15 cellular contexts compared by ENCODE assay signal in genomic region chr1:160621633-160622413, GRCh38. TPM values are rescaled to one million over a fixed set of nuclear protein-coding genes. Genes with fewer than 3 reads are reported as not detected.
DNase-seq lines count a peak whose midpoint lies in the region; ATAC-seq and TF ChIP-seq lines count a peak whose summit lies in the region.
"Had no signal": no experiment of that assay in that cellular context is flagged by ENCODE, and none has a peak within 500 bp of the region (broad histone marks: within the 10 kb centered on the region; RNA-seq: fewer than 3 reads in every experiment).

No MANE protein-coding gene starts in this region.

- H3K4ac ChIP-seq in mesendoderm (ENCODE audit: low read depth, low read length): no peak overlapping the region

- H3K36me3 Mint-ChIP-seq in Caco-2 (ENCODE audit: insufficient read depth, unreplicated experiment) (no peaks in the 10 kb centered on the region), activated B cell treated with CpG ODN at 0.5 μM for 24 hours (ENCODE audit: low read depth) (peaks cover 83% of the 10 kb centered on the region)

- peak; percentile 33 for TF ChIP-seq POLR2A in GM19193 (IDR thresholded peaks at IDR 0.05; ENCODE audit: extremely low read depth, insufficient read depth, insufficient read length)

- H3K27ac ChIP-seq in mesendoderm (ENCODE audit: low read depth, low read length): no peak overlapping the region
- H3K27ac ChIP-seq: cardiac muscle cell, left ventricle myocardium inferior, right lobe of liver, suprapubic skin had no signal

- H2BK5ac ChIP-seq in mesendoderm (ENCODE audit: low read length): peak overlapping the region; percentile 14

- H3K27ac Mint-ChIP-seq in Caco-2 (ENCODE audit: unreplicated experiment) (peak overlapping the region; percentile 45), activated B cell treated with CpG ODN at 0.5 μM for 24 hours (peak overlapping the region; percentile 87)

- H3K79me1 ChIP-seq in mesendoderm (ENCODE audit: low read length): no peaks in the 10 kb centered on the region

- DNase-seq in Caco-2: no peak
- no peak for DNase-seq in activated B cell treated with CpG ODN at 0.5 μM for 24 hours
- DNase-seq in mesendoderm: no peak
- no peak for DNase-seq in NOMO-1 treated with DMSO at 0.1 percent for 48 hours (lab: John Stamatoyannopoulos, UW; ENCODE audit: unreplicated experiment)
- DNase-seq: COR-L47, hippocampal formation, left ventricle myocardium inferior, Peyer's patch, right lobe of liver had no signal

- H3K56ac ChIP-seq in mesendoderm (ENCODE audit: low read length): peak overlapping the region; percentile 57

- CTCF ChIA-PET in Caco-2 (lab: Charles Lee) (interaction anchor here (0.6 kb wide), 1 partner anchor 54 kb away, joined by 4 read pairs; no protein-coding TSS in a partner anchor), activated B cell treated with CpG ODN at 0.5 μM for 24 hours (lab: Charles Lee) (interaction anchor here (0.8 to 6.8 kb wide), 4 partner anchors 14 to 193 kb away, joined by 3 to 60 read pairs (median 4); no protein-coding TSS in a partner anchor)

- H3K4me1 ChIP-seq in Caco-2 (no peaks in the 10 kb centered on the region), mesendoderm (ENCODE audit: control insufficient read depth, low read depth, low read length) (no peaks in the 10 kb centered on the region)
- H3K4me1 ChIP-seq: right lobe of liver, suprapubic skin had no signal

- H3K79me2 ChIP-seq in mesendoderm (ENCODE audit: control insufficient read depth, insufficient read depth, low read length): no peaks in the 10 kb centered on the region

- H3K27me3 ChIP-seq in Caco-2 (replicated peaks; ENCODE audit: control insufficient read depth, insufficient read depth, low read length): no peaks in the 10 kb centered on the region
- no peaks in the 10 kb centered on the region for H3K27me3 ChIP-seq in mesendoderm (ENCODE audit: insufficient read depth, low read length, poor library complexity)
- H3K27me3 ChIP-seq: cardiac muscle cell, Peyer's patch, right lobe of liver, suprapubic skin had no signal

- no peak overlapping the region for H3K23ac ChIP-seq in mesendoderm (ENCODE audit: low read length)

- TF ChIP-seq CTCF in Caco-2 (IDR thresholded peaks at IDR 0.05; ENCODE audit: insufficient read depth in 1 of 2, low read depth in 1 of 2, low read length in 1 of 2, severe bottlenecking in 1 of 2, unreplicated experiment in 1 of 2): no peak
- no peak for TF ChIP-seq CTCF in activated B cell treated with CpG ODN at 0.5 μM for 24 hours (IDR thresholded peaks at IDR 0.05)

- peak overlapping the region; percentile 5 for H2AK5ac ChIP-seq in mesendoderm (ENCODE audit: low read length)

- H3K9me3 Mint-ChIP-seq in Caco-2 (ENCODE audit: unreplicated experiment) (peaks cover 14% of the 10 kb centered on the region), activated B cell treated with CpG ODN at 0.5 μM for 24 hours (peaks cover 5% of the 10 kb centered on the region)

- POLR2A ChIA-PET in Caco-2 (lab: Charles Lee) (no interaction called here), activated B cell treated with CpG ODN at 0.5 μM for 24 hours (lab: Charles Lee) (interaction anchor here (0.7 to 10.1 kb wide), 7 partner anchors 24 to 154 kb away, joined by 3 to 60 read pairs (median 9); partner anchors contain the start of gene SLAMF1)

- H4K8ac ChIP-seq in mesendoderm (ENCODE audit: low read depth, low read length): no peak overlapping the region

- H4K5ac ChIP-seq in mesendoderm (ENCODE audit: low read length): no peak overlapping the region

- no peak overlapping the region for H2BK120ac ChIP-seq in mesendoderm (ENCODE audit: low read depth, low read length)

- no peaks in the 10 kb centered on the region for H3K9me3 ChIP-seq in Caco-2
- H3K9me3 ChIP-seq: left ventricle myocardium inferior, Peyer's patch, right lobe of liver, suprapubic skin had no signal

- no peak overlapping the region for H2BK15ac ChIP-seq in mesendoderm (replicated peaks; ENCODE audit: low read depth)

- no CpG with 5 or more reads among the region's 8 CpGs for WGBS in mesendoderm (ENCODE audit: extremely low coverage, insufficient coverage, low lambda C conversion rate)

- no peak overlapping the region for H3K4me3 ChIP-seq in Caco-2 (ENCODE audit: low read depth, low read length)
- no peak overlapping the region for H3K4me3 ChIP-seq in mesendoderm (ENCODE audit: low read length)
- H3K4me3 ChIP-seq: cardiac muscle cell, left ventricle myocardium inferior, Peyer's patch, right lobe of liver, suprapubic skin had no signal

- no peak overlapping the region for H3K4me2 ChIP-seq in mesendoderm (ENCODE audit: low read length)

- H3K4me1 Mint-ChIP-seq in Caco-2 (ENCODE audit: low read depth, unreplicated experiment): no peaks in the 10 kb centered on the region
- H3K4me1 Mint-ChIP-seq in activated B cell treated with CpG ODN at 0.5 μM for 24 hours: peaks cover 83% of the 10 kb centered on the region

- BruUV-seq in Caco-2 (replicated peaks; lab: Mats Ljungman, UMichigan): no TSS peak

- no peaks in the 10 kb centered on the region for H3K27me3 Mint-ChIP-seq in Caco-2 (ENCODE audit: insufficient read depth, unreplicated experiment)
- H3K27me3 Mint-ChIP-seq in activated B cell treated with CpG ODN at 0.5 μM for 24 hours: no peaks in the 10 kb centered on the region

- ATAC-seq in activated B cell treated with CpG ODN at 0.5 μM for 24 hours (ENCODE audit: low read depth): peak; percentile 2
- ATAC-seq in HG03097 (IDR thresholded peaks at IDR 0.05; ENCODE audit: low FRiP score, unreplicated experiment): no peak
- no peak for ATAC-seq in GM18517 (IDR thresholded peaks at IDR 0.05; ENCODE audit: unreplicated experiment)
- ATAC-seq: right lobe of liver had no signal

- no peak overlapping the region for H3K9ac ChIP-seq in mesendoderm (ENCODE audit: low read length)

- H3K36me3 ChIP-seq in Caco-2 (ENCODE audit: control insufficient read depth, insufficient read depth, low read length) (no peaks in the 10 kb centered on the region), mesendoderm (ENCODE audit: control insufficient read depth, insufficient read depth, low read length) (no peaks in the 10 kb centered on the region)
- H3K36me3 ChIP-seq: cardiac muscle cell, left ventricle myocardium inferior, Peyer's patch, right lobe of liver, suprapubic skin had no signal

- H3K4me3 Mint-ChIP-seq in Caco-2 (ENCODE audit: unreplicated experiment) (no peak overlapping the region), activated B cell treated with CpG ODN at 0.5 μM for 24 hours (peak overlapping the region; percentile 69)

- intact Hi-C loops in Caco-2 (cut with micrococcal nuclease; ENCODE audit: unreplicated experiment): no loop called here
- intact Hi-C loops in activated B cell treated with CpG ODN at 0.5 μM for 24 hours (cut with micrococcal nuclease): loop anchor here (2.0 to 10.0 kb wide), 3 partner anchors 43 to 1607 kb away; no protein-coding TSS in a partner anchor

- peak overlapping the region; percentile 45 for H3K18ac ChIP-seq in mesendoderm (ENCODE audit: low read length)

RNA-seq across cellular contexts. Expression of gene SLAMF1, which starts 25.0 kb away (rescaled TPM):
- not detected in 2 replicates for total RNA-seq in Caco-2 (2022)
- 85.7 and 91.7 TPM in 2 replicates for total RNA-seq in activated B cell treated with CpG ODN at 0.5 μM for 24 hours
- 0.10 TPM for polyA plus RNA-seq in mesendoderm (2013, experiment 1 of 2)
- polyA plus RNA-seq in mesendoderm (2013, experiment 2 of 2): 0.11 TPM
- total RNA-seq: cardiac muscle cell, left ventricle myocardium inferior, suprapubic skin had no signal
- polyA plus RNA-seq: cardiac muscle cell, neural cell had no signal

RNA-seq across cellular contexts. Expression of gene CD84, which starts 42.5 kb away (rescaled TPM):
- total RNA-seq in Caco-2 (2022) (not detected in 2 replicates), activated B cell treated with CpG ODN at 0.5 μM for 24 hours (57.5 and 65.5 TPM in 2 replicates)
- not detected for polyA plus RNA-seq in mesendoderm (2013, experiment 1 of 2)
- polyA plus RNA-seq in mesendoderm (2013, experiment 2 of 2): not detected
- total RNA-seq: cardiac muscle cell had no signal
- polyA plus RNA-seq: cardiac muscle cell, neural cell had no signal

Comparison
In these comparisons a context has a peak if more than half of its experiments do, and no peak if none do; other contexts are left out.
1. RNA of gene SLAMF1, which starts 25.0 kb away (total RNA-seq): 85.7 to 91.7 TPM in activated B cell treated with CpG ODN at 0.5 μM for 24 hours; not detected in Caco-2; every median in the first group is over 10 times any median in the second.
2. RNA of gene CD84, which starts 42.5 kb away (total RNA-seq): 57.5 to 65.5 TPM in activated B cell treated with CpG ODN at 0.5 μM for 24 hours; not detected in Caco-2; every median in the first group is over 10 times any median in the second.